8 cellular contexts compared by ENCODE assay signal in genomic region chr2:55232863-55233657, GRCh38. TPM values are rescaled to one million over a fixed set of nuclear protein-coding genes. Genes with fewer than 3 reads are reported as not detected.
DNase-seq lines count a peak whose midpoint lies in the region; ATAC-seq, FAIRE-seq and TF ChIP-seq lines count a peak whose summit lies in the region.

No MANE protein-coding gene starts in this region.

- peak overlapping the region; percentile 96 for H3K9ac ChIP-seq in skeletal muscle satellite cell (ENCODE audit: low read depth, low read length)

- peak; percentile 30 for ATAC-seq in HG02852 (IDR thresholded peaks at IDR 0.05; ENCODE audit: unreplicated experiment)
- ATAC-seq in RWPE2 (ENCODE audit: low read depth) = no peak
- ATAC-seq in activated naive CD8-positive, alpha-beta T cell treated with anti-CD3 and anti-CD28 coated beads, Interleukin-2, amount 50 U/mL, for 24 hours = no peak

- TF ChIP-seq POLR2A in GM12892 (IDR thresholded peaks at IDR 0.05; ENCODE audit: low read depth, low read length) = no peak; the same call in none of the 2 replicates

- no peaks in the 10 kb centered on the region for H3K9me3 Mint-ChIP-seq in activated naive CD8-positive, alpha-beta T cell treated with anti-CD3 and anti-CD28 coated beads, Interleukin-2, amount 50 U/mL, for 24 hours

- H3K4me3 ChIP-seq in RWPE2 (ENCODE audit: severe bottlenecking) (peak overlapping the region; percentile 45), skeletal muscle satellite cell (ENCODE audit: low read length) (peak overlapping the region; percentile 84)

- no peaks in the 10 kb centered on the region for H3K27me3 ChIP-seq in RWPE2 (ENCODE audit: insufficient read depth, poor library complexity, severe bottlenecking)
- H3K27me3 ChIP-seq in skeletal muscle satellite cell (ENCODE audit: control insufficient read depth, insufficient read depth, low read length) = no peaks in the 10 kb centered on the region

- TF ChIP-seq CTCF in RWPE2 (IDR thresholded peaks at IDR 0.05; ENCODE audit: poor library complexity, severe bottlenecking) = no peak

- peak overlapping the region; percentile 99 for H3K27ac Mint-ChIP-seq in activated naive CD8-positive, alpha-beta T cell treated with anti-CD3 and anti-CD28 coated beads, Interleukin-2, amount 50 U/mL, for 24 hours

- H3K27ac ChIP-seq in RWPE2 (ENCODE audit: poor library complexity, severe bottlenecking) = peak overlapping the region; percentile 85

- peak overlapping the region; percentile 98 for H3K4me3 Mint-ChIP-seq in activated naive CD8-positive, alpha-beta T cell treated with anti-CD3 and anti-CD28 coated beads, Interleukin-2, amount 50 U/mL, for 24 hours

- peaks cover 55% of the 10 kb centered on the region for H3K4me1 Mint-ChIP-seq in activated naive CD8-positive, alpha-beta T cell treated with anti-CD3 and anti-CD28 coated beads, Interleukin-2, amount 50 U/mL, for 24 hours

- DNase-seq in GM12892 (ENCODE audit: insufficient read length) = peak; percentile 33
- DNase-seq in RWPE2 (ENCODE audit: low spot score) = no peak
- DNase-seq in activated naive CD8-positive, alpha-beta T cell treated with anti-CD3 and anti-CD28 coated beads, Interleukin-2, amount 50 U/mL, for 24 hours = peak; percentile 44
- DNase-seq in hepatic stellate cell (ENCODE audit: low spot score) = peak; percentile 11
- DNase-seq in mesenteric fat pad (ENCODE audit: low spot score) = no peak
- no peak for DNase-seq in mucosa of gallbladder (ENCODE audit: low spot score)

- H3K36me3 ChIP-seq in RWPE2 (ENCODE audit: low read depth) (peaks cover 51% of the 10 kb centered on the region), skeletal muscle satellite cell (ENCODE audit: insufficient read depth, low read length) (peaks cover 47% of the 10 kb centered on the region)

- H3K36me3 Mint-ChIP-seq in activated naive CD8-positive, alpha-beta T cell treated with anti-CD3 and anti-CD28 coated beads, Interleukin-2, amount 50 U/mL, for 24 hours (ENCODE audit: low read depth) = peaks cover 66% of the 10 kb centered on the region

- H3K4me1 ChIP-seq in RWPE2 (ENCODE audit: insufficient read depth, poor library complexity, severe bottlenecking) (peaks cover 12% of the 10 kb centered on the region), skeletal muscle satellite cell (ENCODE audit: control insufficient read depth, insufficient read depth, low read length) (peaks cover 28% of the 10 kb centered on the region)

- no peaks in the 10 kb centered on the region for H3K27me3 Mint-ChIP-seq in activated naive CD8-positive, alpha-beta T cell treated with anti-CD3 and anti-CD28 coated beads, Interleukin-2, amount 50 U/mL, for 24 hours

- H3K9me3 ChIP-seq in RWPE2 (ENCODE audit: severe bottlenecking) (no peaks in the 10 kb centered on the region), skeletal muscle satellite cell (replicated peaks; ENCODE audit: low read length) (no peaks in the 10 kb centered on the region)

- H3K4me2 ChIP-seq in skeletal muscle satellite cell (ENCODE audit: low read length) = peak overlapping the region; percentile 79

- no peak for FAIRE-seq in GM12892 (lab: Jason Lieb, UNC)

RNA-seq across cellular contexts. Expression of gene RPS27A, which starts 0.6 kb away (rescaled TPM):
- polyA plus RNA-seq in GM12892 (2012; ENCODE audit: missing spikeins) = 3,813 TPM
- total RNA-seq in skeletal muscle satellite cell (2012; rRNA removed) = 829 and 962 TPM in 2 replicates
- 706 TPM for total RNA-seq in mesenteric fat pad
- 605 TPM for total RNA-seq in mucosa of gallbladder

RNA-seq across cellular contexts. Expression of gene CLHC1, which starts 1.0 kb away (rescaled TPM):
- polyA plus RNA-seq in GM12892 (2012; ENCODE audit: missing spikeins) = 7.1 TPM
- 5.0 and 12.9 TPM in 2 replicates for total RNA-seq in skeletal muscle satellite cell (2012; rRNA removed)
- 5.2 TPM for total RNA-seq in mesenteric fat pad
- 20.1 TPM for total RNA-seq in mucosa of gallbladder

RNA-seq across cellular contexts. Expression of gene MTIF2, which starts 36.0 kb away (rescaled TPM):
- 40.4 TPM for polyA plus RNA-seq in GM12892 (2012; ENCODE audit: missing spikeins)
- 30.6 and 38.5 TPM in 2 replicates for total RNA-seq in skeletal muscle satellite cell (2012; rRNA removed)
- total RNA-seq in mesenteric fat pad (19.5 TPM), mucosa of gallbladder (22.8 TPM)

Comparison
In these comparisons a context has a peak if more than half of its experiments do, and no peak if none do; other contexts are left out.
1. DNase-seq: peak in GM12892 (single experiment), activated naive CD8-positive, alpha-beta T cell treated with anti-CD3 and anti-CD28 coated beads, Interleukin-2, amount 50 U/mL, for 24 hours (single experiment) and hepatic stellate cell (single experiment); none in RWPE2 (single experiment), mesenteric fat pad (single experiment) and mucosa of gallbladder (single experiment).